In the genomic region with DNA sequence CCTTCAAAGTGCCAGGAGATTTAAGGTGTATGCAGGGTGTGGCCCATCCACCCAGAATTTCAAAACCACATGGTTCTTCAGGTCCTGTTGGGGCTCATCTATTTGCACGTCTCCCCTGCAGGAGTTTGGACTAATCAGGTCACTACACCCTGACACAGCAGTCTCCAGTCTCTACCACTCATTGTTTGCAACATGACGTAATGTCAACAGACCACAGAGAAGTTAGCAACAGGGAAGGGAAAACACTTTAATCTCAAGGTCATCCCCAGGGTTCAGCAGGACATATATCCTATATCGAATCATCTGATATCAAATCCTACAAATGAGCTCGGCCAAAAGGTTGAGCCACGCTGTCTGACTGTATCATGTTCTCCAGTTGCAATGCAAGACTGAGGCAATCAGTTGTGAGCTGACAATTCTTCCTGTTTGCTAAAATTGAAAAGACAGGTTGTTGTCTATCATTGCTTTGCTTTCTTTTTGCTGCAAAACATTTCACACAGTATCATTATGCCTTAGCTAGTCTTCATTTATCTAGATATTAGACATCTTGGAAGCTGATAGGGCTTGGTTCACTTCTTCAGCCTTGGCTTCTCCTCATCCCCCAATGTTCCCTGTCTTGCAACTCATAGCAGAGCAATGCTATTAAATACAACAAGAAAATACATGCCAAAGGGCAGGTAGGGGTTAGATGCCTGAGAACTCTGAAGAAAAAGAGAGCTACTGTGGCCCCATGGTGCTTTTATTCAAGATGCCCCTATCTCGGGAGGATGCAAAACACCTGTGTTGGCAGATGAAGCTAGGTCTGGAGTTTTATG, we compare ENCODE assay signal across 1 cellular context.
TF ChIP-seq lines count a peak whose summit lies in the region.

No MANE protein-coding gene starts in this region.

TF ChIP-seq in HepG2, 621 proteins besides CTCF, POLR2A, EP300 and RAD21 (continued from another document and continues in another):
- TF ChIP-seq ZNF569 (CRISPR knock-in tag; IDR thresholded peaks at IDR 0.05; ENCODE audit: borderline replicate concordance) (no peak), SMAD9 (CRISPR knock-in tag; IDR thresholded peaks at IDR 0.05) (no peak), ISL2 (CRISPR knock-in tag; IDR thresholded peaks at IDR 0.05) (peak; percentile 60; the same call in 1 of the 2 replicates), SCMH1 (CRISPR knock-in tag; IDR thresholded peaks at IDR 0.05; ENCODE audit: borderline replicate concordance) (no peak), SP140L (CRISPR knock-in tag; IDR thresholded peaks at IDR 0.05; ENCODE audit: borderline replicate concordance) (no peak), KLF13 (CRISPR knock-in tag; IDR thresholded peaks at IDR 0.05) (no peak), ZNF543 (CRISPR knock-in tag; IDR thresholded peaks at IDR 0.05) (no peak), ATF7-NPFF (CRISPR knock-in tag; IDR thresholded peaks at IDR 0.05; ENCODE audit: low read depth) (no peak), AHR (CRISPR knock-in tag; IDR thresholded peaks at IDR 0.05) (no peak), NCOR1 (IDR thresholded peaks at IDR 0.05; ENCODE audit: borderline replicate concordance, low read length) (peak; percentile 31; the same call in 1 of the 2 replicates), FOXK2 (IDR thresholded peaks at IDR 0.05) (no peak; the same call in 1 of the 2 replicates), POLR2G (IDR thresholded peaks at IDR 0.05; ENCODE audit: low read depth, low read length) (no peak), EZH2 (conservative IDR thresholded peaks at IDR 0.05; ENCODE audit: low read depth, low read length) (no peak), CEBPB (IDR thresholded peaks at IDR 0.05; ENCODE audit: borderline replicate concordance, low read depth, low read length) (0 out of 2 replicates have a peak, but pooled peaks have one; percentile 43), MEF2D (CRISPR knock-in tag; IDR thresholded peaks at IDR 0.05) (peak; percentile 68), HOXD1 (CRISPR knock-in tag; IDR thresholded peaks at IDR 0.05) (no peak), ZFP37 (CRISPR knock-in tag; IDR thresholded peaks at IDR 0.05; ENCODE audit: borderline replicate concordance) (0 out of 2 replicates have a peak, but pooled peaks have one; percentile 45), KDM5A (IDR thresholded peaks at IDR 0.05; ENCODE audit: borderline replicate concordance, low read length) (no peak), HNRNPH1 (optimal IDR thresholded peaks at IDR 0.05; ENCODE audit: low read depth, low read length) (no peak), ERF (CRISPR knock-in tag; IDR thresholded peaks at IDR 0.05) (no peak; the same call in 1 of the 2 replicates), PHB2 (IDR thresholded peaks at IDR 0.05; ENCODE audit: partially characterized antibody) (no peak), NFATC3 (CRISPR knock-in tag; IDR thresholded peaks at IDR 0.05) (no peak), TAF1 (CRISPR knock-in tag; IDR thresholded peaks at IDR 0.05) (no peak), HCFC1 (IDR thresholded peaks at IDR 0.05; ENCODE audit: low read depth, low read length) (no peak), ZNF678 (CRISPR knock-in tag; IDR thresholded peaks at IDR 0.05) (no peak), PLRG1 (conservative IDR thresholded peaks at IDR 0.05) (no peak), HDAC6 (IDR thresholded peaks at IDR 0.05; ENCODE audit: low read depth, low read length) (no peak), ZNF549 (CRISPR knock-in tag; IDR thresholded peaks at IDR 0.05) (no peak), PRMT3 (CRISPR knock-in tag; IDR thresholded peaks at IDR 0.05; ENCODE audit: borderline replicate concordance, low read depth) (no peak), HNF4A (CRISPR knock-in tag; IDR thresholded peaks at IDR 0.05) (peak; percentile 64), SP2 (CRISPR knock-in tag; IDR thresholded peaks at IDR 0.05) (no peak), TSC22D2 (CRISPR knock-in tag; IDR thresholded peaks at IDR 0.05; ENCODE audit: borderline replicate concordance) (no peak), CREB1 (IDR thresholded peaks at IDR 0.05) (peak; percentile 85), CREB1 (CRISPR knock-in tag; IDR thresholded peaks at IDR 0.05) (peak; percentile 82), ZNF607 (CRISPR knock-in tag; IDR thresholded peaks at IDR 0.05; ENCODE audit: borderline replicate concordance) (peak; percentile 46; the same call in 1 of the 2 replicates), TBX2 (CRISPR knock-in tag; IDR thresholded peaks at IDR 0.05; ENCODE audit: borderline replicate concordance) (peak; percentile 65), ZFY (CRISPR knock-in tag; IDR thresholded peaks at IDR 0.05) (no peak)
- TF ChIP-seq, protein P1, sequence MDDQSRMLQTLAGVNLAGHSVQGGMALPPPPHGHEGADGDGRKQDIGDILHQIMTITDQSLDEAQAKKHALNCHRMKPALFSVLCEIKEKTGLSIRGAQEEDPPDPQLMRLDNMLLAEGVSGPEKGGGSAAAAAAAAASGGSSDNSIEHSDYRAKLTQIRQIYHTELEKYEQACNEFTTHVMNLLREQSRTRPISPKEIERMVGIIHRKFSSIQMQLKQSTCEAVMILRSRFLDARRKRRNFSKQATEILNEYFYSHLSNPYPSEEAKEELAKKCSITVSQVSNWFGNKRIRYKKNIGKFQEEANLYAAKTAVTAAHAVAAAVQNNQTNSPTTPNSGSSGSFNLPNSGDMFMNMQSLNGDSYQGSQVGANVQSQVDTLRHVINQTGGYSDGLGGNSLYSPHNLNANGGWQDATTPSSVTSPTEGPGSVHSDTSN (CRISPR knock-in tag; IDR thresholded peaks at IDR 0.05; ENCODE audit: borderline replicate concordance), result no peak
- TF ChIP-seq, protein P2, sequence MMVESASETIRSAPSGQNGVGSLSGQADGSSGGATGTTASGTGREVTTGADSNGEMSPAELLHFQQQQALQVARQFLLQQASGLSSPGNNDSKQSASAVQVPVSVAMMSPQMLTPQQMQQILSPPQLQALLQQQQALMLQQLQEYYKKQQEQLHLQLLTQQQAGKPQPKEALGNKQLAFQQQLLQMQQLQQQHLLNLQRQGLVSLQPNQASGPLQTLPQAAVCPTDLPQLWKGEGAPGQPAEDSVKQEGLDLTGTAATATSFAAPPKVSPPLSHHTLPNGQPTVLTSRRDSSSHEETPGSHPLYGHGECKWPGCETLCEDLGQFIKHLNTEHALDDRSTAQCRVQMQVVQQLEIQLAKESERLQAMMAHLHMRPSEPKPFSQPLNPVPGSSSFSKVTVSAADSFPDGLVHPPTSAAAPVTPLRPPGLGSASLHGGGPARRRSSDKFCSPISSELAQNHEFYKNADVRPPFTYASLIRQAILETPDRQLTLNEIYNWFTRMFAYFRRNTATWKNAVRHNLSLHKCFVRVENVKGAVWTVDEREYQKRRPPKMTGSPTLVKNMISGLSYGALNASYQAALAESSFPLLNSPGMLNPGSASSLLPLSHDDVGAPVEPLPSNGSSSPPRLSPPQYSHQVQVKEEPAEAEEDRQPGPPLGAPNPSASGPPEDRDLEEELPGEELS (CRISPR knock-in tag; IDR thresholded peaks at IDR 0.05), result peak; percentile 91
- TF ChIP-seq, protein P3, sequence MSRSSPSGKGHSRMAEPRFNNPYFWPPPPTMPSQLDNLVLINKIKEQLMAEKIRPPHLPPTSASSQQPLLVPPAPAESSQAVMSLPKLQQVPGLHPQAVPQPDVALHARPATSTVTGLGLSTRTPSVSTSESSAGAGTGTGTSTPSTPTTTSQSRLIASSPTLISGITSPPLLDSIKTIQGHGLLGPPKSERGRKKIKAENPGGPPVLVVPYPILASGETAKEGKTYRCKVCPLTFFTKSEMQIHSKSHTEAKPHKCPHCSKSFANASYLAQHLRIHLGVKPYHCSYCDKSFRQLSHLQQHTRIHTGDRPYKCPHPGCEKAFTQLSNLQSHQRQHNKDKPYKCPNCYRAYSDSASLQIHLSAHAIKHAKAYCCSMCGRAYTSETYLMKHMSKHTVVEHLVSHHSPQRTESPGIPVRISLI (CRISPR knock-in tag; IDR thresholded peaks at IDR 0.05; ENCODE audit: borderline replicate concordance), result no peak
- TF ChIP-seq, protein P4, sequence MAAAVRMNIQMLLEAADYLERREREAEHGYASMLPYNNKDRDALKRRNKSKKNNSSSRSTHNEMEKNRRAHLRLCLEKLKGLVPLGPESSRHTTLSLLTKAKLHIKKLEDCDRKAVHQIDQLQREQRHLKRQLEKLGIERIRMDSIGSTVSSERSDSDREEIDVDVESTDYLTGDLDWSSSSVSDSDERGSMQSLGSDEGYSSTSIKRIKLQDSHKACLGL (CRISPR knock-in tag; IDR thresholded peaks at IDR 0.05), result no peak
- TF ChIP-seq, protein P5, sequence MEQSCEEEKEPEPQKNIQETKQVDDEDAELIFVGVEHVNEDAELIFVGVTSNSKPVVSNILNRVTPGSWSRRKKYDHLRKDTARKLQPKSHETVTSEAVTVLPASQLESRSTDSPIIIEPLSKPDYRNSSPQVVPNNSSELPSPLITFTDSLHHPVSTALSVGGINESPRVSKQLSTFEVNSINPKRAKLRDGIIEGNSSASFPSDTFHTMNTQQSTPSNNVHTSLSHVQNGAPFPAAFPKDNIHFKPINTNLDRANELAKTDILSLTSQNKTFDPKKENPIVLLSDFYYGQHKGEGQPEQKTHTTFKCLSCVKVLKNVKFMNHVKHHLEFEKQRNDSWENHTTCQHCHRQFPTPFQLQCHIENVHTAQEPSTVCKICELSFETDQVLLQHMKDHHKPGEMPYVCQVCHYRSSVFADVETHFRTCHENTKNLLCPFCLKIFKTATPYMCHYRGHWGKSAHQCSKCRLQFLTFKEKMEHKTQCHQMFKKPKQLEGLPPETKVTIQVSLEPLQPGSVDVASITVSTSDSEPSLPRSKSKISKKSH (CRISPR knock-in tag; IDR thresholded peaks at IDR 0.05; ENCODE audit: borderline replicate concordance), result no peak
- TF ChIP-seq, protein P6, sequence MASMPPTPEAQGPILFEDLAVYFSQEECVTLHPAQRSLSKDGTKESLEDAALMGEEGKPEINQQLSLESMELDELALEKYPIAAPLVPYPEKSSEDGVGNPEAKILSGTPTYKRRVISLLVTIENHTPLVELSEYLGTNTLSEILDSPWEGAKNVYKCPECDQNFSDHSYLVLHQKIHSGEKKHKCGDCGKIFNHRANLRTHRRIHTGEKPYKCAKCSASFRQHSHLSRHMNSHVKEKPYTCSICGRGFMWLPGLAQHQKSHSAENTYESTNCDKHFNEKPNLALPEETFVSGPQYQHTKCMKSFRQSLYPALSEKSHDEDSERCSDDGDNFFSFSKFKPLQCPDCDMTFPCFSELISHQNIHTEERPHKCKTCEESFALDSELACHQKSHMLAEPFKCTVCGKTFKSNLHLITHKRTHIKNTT (CRISPR knock-in tag; IDR thresholded peaks at IDR 0.05), result no peak
- TF ChIP-seq, protein P7, sequence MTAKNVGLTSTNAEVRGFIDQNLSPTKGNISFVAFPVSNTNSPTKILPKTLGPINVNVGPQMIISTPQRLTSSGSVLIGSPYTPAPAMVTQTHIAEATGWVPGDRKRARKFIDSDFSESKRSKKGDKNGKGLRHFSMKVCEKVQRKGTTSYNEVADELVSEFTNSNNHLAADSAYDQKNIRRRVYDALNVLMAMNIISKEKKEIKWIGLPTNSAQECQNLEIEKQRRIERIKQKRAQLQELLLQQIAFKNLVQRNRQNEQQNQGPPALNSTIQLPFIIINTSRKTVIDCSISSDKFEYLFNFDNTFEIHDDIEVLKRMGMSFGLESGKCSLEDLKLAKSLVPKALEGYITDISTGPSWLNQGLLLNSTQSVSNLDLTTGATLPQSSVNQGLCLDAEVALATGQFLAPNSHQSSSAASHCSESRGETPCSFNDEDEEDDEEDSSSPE (CRISPR knock-in tag; IDR thresholded peaks at IDR 0.05), result no peak
- TF ChIP-seq, protein P8, sequence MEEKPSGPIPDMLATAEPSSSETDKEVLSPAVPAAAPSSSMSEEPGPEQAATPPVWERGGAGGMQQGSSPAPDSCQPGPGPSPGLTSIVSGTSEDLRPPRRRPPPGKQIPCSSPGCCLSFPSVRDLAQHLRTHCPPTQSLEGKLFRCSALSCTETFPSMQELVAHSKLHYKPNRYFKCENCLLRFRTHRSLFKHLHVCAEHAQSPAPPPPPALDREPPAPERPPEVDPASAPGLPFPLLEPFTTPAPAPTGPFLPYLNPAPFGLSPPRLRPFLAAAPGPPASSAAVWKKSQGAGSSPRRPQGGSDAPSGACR (CRISPR knock-in tag; IDR thresholded peaks at IDR 0.05), result no peak
- TF ChIP-seq, protein P9, sequence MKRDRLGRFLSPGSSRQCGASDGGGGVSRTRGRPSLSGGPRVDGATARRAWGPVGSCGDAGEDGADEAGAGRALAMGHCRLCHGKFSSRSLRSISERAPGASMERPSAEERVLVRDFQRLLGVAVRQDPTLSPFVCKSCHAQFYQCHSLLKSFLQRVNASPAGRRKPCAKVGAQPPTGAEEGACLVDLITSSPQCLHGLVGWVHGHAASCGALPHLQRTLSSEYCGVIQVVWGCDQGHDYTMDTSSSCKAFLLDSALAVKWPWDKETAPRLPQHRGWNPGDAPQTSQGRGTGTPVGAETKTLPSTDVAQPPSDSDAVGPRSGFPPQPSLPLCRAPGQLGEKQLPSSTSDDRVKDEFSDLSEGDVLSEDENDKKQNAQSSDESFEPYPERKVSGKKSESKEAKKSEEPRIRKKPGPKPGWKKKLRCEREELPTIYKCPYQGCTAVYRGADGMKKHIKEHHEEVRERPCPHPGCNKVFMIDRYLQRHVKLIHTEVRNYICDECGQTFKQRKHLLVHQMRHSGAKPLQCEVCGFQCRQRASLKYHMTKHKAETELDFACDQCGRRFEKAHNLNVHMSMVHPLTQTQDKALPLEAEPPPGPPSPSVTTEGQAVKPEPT (CRISPR knock-in tag; IDR thresholded peaks at IDR 0.05; ENCODE audit: low read depth), result no peak
- TF ChIP-seq, protein P10, sequence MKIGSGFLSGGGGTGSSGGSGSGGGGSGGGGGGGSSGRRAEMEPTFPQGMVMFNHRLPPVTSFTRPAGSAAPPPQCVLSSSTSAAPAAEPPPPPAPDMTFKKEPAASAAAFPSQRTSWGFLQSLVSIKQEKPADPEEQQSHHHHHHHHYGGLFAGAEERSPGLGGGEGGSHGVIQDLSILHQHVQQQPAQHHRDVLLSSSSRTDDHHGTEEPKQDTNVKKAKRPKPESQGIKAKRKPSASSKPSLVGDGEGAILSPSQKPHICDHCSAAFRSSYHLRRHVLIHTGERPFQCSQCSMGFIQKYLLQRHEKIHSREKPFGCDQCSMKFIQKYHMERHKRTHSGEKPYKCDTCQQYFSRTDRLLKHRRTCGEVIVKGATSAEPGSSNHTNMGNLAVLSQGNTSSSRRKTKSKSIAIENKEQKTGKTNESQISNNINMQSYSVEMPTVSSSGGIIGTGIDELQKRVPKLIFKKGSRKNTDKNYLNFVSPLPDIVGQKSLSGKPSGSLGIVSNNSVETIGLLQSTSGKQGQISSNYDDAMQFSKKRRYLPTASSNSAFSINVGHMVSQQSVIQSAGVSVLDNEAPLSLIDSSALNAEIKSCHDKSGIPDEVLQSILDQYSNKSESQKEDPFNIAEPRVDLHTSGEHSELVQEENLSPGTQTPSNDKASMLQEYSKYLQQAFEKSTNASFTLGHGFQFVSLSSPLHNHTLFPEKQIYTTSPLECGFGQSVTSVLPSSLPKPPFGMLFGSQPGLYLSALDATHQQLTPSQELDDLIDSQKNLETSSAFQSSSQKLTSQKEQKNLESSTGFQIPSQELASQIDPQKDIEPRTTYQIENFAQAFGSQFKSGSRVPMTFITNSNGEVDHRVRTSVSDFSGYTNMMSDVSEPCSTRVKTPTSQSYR (CRISPR knock-in tag; IDR thresholded peaks at IDR 0.05; ENCODE audit: borderline replicate concordance), result no peak
- TF ChIP-seq, protein P11, sequence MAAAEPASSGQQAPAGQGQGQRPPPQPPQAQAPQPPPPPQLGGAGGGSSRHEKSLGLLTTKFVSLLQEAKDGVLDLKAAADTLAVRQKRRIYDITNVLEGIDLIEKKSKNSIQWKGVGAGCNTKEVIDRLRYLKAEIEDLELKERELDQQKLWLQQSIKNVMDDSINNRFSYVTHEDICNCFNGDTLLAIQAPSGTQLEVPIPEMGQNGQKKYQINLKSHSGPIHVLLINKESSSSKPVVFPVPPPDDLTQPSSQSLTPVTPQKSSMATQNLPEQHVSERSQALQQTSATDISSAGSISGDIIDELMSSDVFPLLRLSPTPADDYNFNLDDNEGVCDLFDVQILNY (CRISPR knock-in tag; conservative IDR thresholded peaks at IDR 0.05), result no peak
